36 cellular contexts compared by ENCODE assay signal in the genomic region with DNA sequence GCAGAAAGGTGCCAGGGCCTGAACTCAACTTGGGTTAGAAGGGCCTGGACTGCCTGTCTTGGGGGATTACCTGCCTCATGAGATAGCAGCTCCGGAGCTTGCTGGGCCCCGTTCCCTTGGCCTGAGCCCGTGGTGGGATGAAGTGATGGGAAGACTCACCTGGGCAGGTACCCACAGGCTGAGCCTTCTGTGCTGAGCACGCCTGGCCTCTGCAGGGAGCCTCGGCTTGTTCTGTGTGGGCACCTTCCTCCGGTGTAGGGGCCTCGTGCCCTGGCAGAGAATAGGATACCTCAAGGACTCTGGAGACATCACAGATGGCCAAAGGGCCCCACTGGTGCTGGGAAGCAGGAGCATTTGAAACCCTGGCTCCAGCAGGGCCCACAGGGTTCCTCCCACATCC. TPM values are rescaled to one million over a fixed set of nuclear protein-coding genes. Genes with fewer than 3 reads are reported as not detected.
"Had no signal": no experiment of that assay in that cellular context is flagged by ENCODE, and none has a peak within 500 bp of the region (broad histone marks: within the 10 kb centered on the region; RNA-seq: fewer than 3 reads in every experiment).

No MANE protein-coding gene starts in this region.

- H3K36me3 ChIP-seq: brain microvascular endothelial cell, breast epithelium had no signal

- H3K9me3 ChIP-seq: adrenal gland, body of pancreas, breast epithelium had no signal

- H3K9me3 Mint-ChIP-seq: activated B cell treated with CpG ODN at 0.5 μM for 24 hours; activated CD4-positive, alpha-beta memory T cell treated with anti-CD3 and anti-CD28 coated beads for 36 hours; activated CD4-positive, alpha-beta T cell treated with anti-CD3 and anti-CD28 coated beads, Interleukin-2, amount 10 ng/mL, durations not matched to agents 24 days and 14 days; activated CD8-positive, alpha-beta T cell treated with anti-CD3 and anti-CD28 coated beads for 36 hours; activated naive CD4-positive, alpha-beta T cell treated with anti-CD3 and anti-CD28 coated beads for 36 hours; activated naive CD4-positive, alpha-beta T cell treated with anti-CD3 and anti-CD28 coated beads, Interleukin-2, amount 50 U/mL, for 72 hours; activated naive CD8-positive, alpha-beta T cell treated with anti-CD3 and anti-CD28 coated beads for 36 hours; activated T-cell treated with anti-CD3 and anti-CD28 coated beads, Interleukin-2, amount 50 U/mL, for 4 hours; activated T-cell treated with anti-CD3 and anti-CD28 coated beads, Interleukin-2, amount 50 U/mL, for 72 hours; activated T-helper 1 cell treated with anti-CD3 and anti-CD28 coated beads, Interleukin-12 subunit alpha, Interleukin-12 subunit beta, Interleukin-2, Interleukin-4 antibody, amounts not matched to agents 30 ng/mL and 10 ng/mL and 1 ng/mL, durations not matched to agents 14 hours and 24 hours and 36 hours; activated T-helper 17 cell treated with anti-CD3 and anti-CD28 coated beads, Interleukin-2, amount 50 U/mL, for 72 hours; T-helper 1 cell treated with Interleukin-12 subunit alpha and Interleukin-12 subunit beta and Interleukin-4 antibody, amounts not matched to agents 30 μg/mL and 1 μg/mL, for 36 hours; T-helper 2 cell treated with Interferon-gamma antibody and Interleukin-4, amounts not matched to agents 5 μg/mL and 100 μg/mL, for 36 hours had no signal

- H3K27ac ChIP-seq: adrenal gland, body of pancreas, brain microvascular endothelial cell, breast epithelium, VCaP had no signal

- H3K27me3 ChIP-seq: body of pancreas had no signal

- H3K4me3 Mint-ChIP-seq: activated CD4-positive, alpha-beta memory T cell treated with anti-CD3 and anti-CD28 coated beads for 36 hours; activated CD4-positive, alpha-beta T cell treated with anti-CD3 and anti-CD28 coated beads, Interleukin-2, amount 10 ng/mL, durations not matched to agents 24 days and 14 days; activated CD8-positive, alpha-beta T cell treated with anti-CD3 and anti-CD28 coated beads for 36 hours; activated naive CD4-positive, alpha-beta T cell treated with anti-CD3 and anti-CD28 coated beads for 36 hours; activated naive CD8-positive, alpha-beta T cell treated with anti-CD3 and anti-CD28 coated beads for 36 hours; activated T-cell treated with anti-CD3 and anti-CD28 coated beads, Interleukin-2, amount 50 U/mL, for 4 hours; activated T-cell treated with anti-CD3 and anti-CD28 coated beads, Interleukin-2, amount 50 U/mL, for 72 hours; activated T-helper 1 cell treated with anti-CD3 and anti-CD28 coated beads, Interleukin-12 subunit alpha, Interleukin-12 subunit beta, Interleukin-2, Interleukin-4 antibody, amounts not matched to agents 30 ng/mL and 10 ng/mL and 1 ng/mL, durations not matched to agents 14 hours and 24 hours and 36 hours; activated T-helper 17 cell treated with anti-CD3 and anti-CD28 coated beads, Interleukin-2, amount 50 U/mL, for 72 hours; T-helper 1 cell treated with Interleukin-12 subunit alpha and Interleukin-12 subunit beta and Interleukin-4 antibody, amounts not matched to agents 30 μg/mL and 1 μg/mL, for 36 hours; T-helper 2 cell treated with Interferon-gamma antibody and Interleukin-4, amounts not matched to agents 5 μg/mL and 100 μg/mL, for 36 hours had no signal

- DNase-seq: activated B cell treated with CpG ODN at 0.5 μM for 24 hours; activated CD4-positive, alpha-beta memory T cell treated with anti-CD3 and anti-CD28 coated beads for 36 hours; activated CD4-positive, alpha-beta T cell treated with anti-CD3 and anti-CD28 coated beads for 4 hours; activated CD4-positive, alpha-beta T cell treated with anti-CD3 and anti-CD28 coated beads, Interleukin-2, amount 10 ng/mL, durations not matched to agents 24 days and 14 days; activated CD4-positive, alpha-beta T cell treated with anti-CD3 and anti-CD28 coated beads, Interleukin-2, amount 50 U/mL, for 1 hour; activated CD4-positive, alpha-beta T cell treated with anti-CD3 and anti-CD28 coated beads, Interleukin-2, amount 50 U/mL, for 4 hours; activated CD4-positive, CD25-positive, alpha-beta regulatory T cell treated with anti-CD3 and anti-CD28 coated beads, Interleukin-2, amount 50 U/mL, for 72 hours; activated CD8-positive, alpha-beta memory T cell treated with anti-CD3 and anti-CD28 coated beads, Interleukin-2, amount 50 U/mL, for 4 hours; activated CD8-positive, alpha-beta T cell treated with anti-CD3 and anti-CD28 coated beads for 36 hours; activated effector memory CD4-positive, alpha-beta T cell treated with anti-CD3 and anti-CD28 coated beads, Interleukin-2, amount 50 U/mL, for 16 hours; activated gamma-delta T cell treated with Interleukin-2 at 50 U/mL for 16 hours; activated naive CD4-positive, alpha-beta T cell; activated naive CD4-positive, alpha-beta T cell treated with anti-CD3 and anti-CD28 coated beads for 36 hours; activated naive CD4-positive, alpha-beta T cell treated with anti-CD3 and anti-CD28 coated beads, Interleukin-2, amount 50 U/mL, for 16 hours; activated naive CD8-positive, alpha-beta T cell treated with anti-CD3 and anti-CD28 coated beads for 36 hours; activated T-cell treated with anti-CD3 and anti-CD28 coated beads for 4 hours; activated T-cell treated with anti-CD3 and anti-CD28 coated beads, Interleukin-2, amount 50 U/mL, for 1 hour; activated T-cell treated with anti-CD3 and anti-CD28 coated beads, Interleukin-2, amount 50 U/mL, for 4 hours; activated T-cell treated with anti-CD3 and anti-CD28 coated beads, Interleukin-2, amount 50 U/mL, for 72 hours; amniotic stem cell; aorta; body of pancreas; brain microvascular endothelial cell; central memory CD4-positive, alpha-beta T cell; T-helper 1 cell; T-helper 2 cell; T-helper 9 cell had no signal

- H3K27me3 Mint-ChIP-seq: activated CD4-positive, alpha-beta memory T cell treated with anti-CD3 and anti-CD28 coated beads for 36 hours; activated T-helper 17 cell treated with anti-CD3 and anti-CD28 coated beads, Interleukin-2, amount 50 U/mL, for 72 hours had no signal

- H3K4me1 ChIP-seq: breast epithelium had no signal

- H3K36me3 Mint-ChIP-seq: activated CD4-positive, alpha-beta memory T cell treated with anti-CD3 and anti-CD28 coated beads for 36 hours; activated naive CD8-positive, alpha-beta T cell treated with anti-CD3 and anti-CD28 coated beads for 36 hours had no signal

- H3K27ac Mint-ChIP-seq: activated B cell treated with CpG ODN at 0.5 μM for 24 hours; activated CD4-positive, alpha-beta memory T cell treated with anti-CD3 and anti-CD28 coated beads for 36 hours; activated CD4-positive, alpha-beta T cell treated with anti-CD3 and anti-CD28 coated beads, Interleukin-2, amount 10 ng/mL, durations not matched to agents 24 days and 14 days; activated CD8-positive, alpha-beta T cell treated with anti-CD3 and anti-CD28 coated beads for 36 hours; activated naive CD4-positive, alpha-beta T cell treated with anti-CD3 and anti-CD28 coated beads for 36 hours; activated naive CD4-positive, alpha-beta T cell treated with anti-CD3 and anti-CD28 coated beads, Interleukin-2, amount 50 U/mL, for 72 hours; activated naive CD8-positive, alpha-beta T cell treated with anti-CD3 and anti-CD28 coated beads for 36 hours; activated T-cell treated with anti-CD3 and anti-CD28 coated beads, Interleukin-2, amount 50 U/mL, for 72 hours; activated T-helper 1 cell treated with anti-CD3 and anti-CD28 coated beads, Interleukin-12 subunit alpha, Interleukin-12 subunit beta, Interleukin-2, Interleukin-4 antibody, amounts not matched to agents 30 ng/mL and 10 ng/mL and 1 ng/mL, durations not matched to agents 14 hours and 24 hours and 36 hours; activated T-helper 17 cell treated with anti-CD3 and anti-CD28 coated beads, Interleukin-2, amount 50 U/mL, for 72 hours; T-helper 1 cell treated with Interleukin-12 subunit alpha and Interleukin-12 subunit beta and Interleukin-4 antibody, amounts not matched to agents 30 μg/mL and 1 μg/mL, for 36 hours; T-helper 2 cell treated with Interferon-gamma antibody and Interleukin-4, amounts not matched to agents 5 μg/mL and 100 μg/mL, for 36 hours had no signal

- H3K4me3 ChIP-seq: adrenal gland, body of pancreas, breast epithelium had no signal

- H3K4me1 Mint-ChIP-seq: activated B cell treated with CpG ODN at 0.5 μM for 24 hours; activated CD4-positive, alpha-beta T cell treated with anti-CD3 and anti-CD28 coated beads, Interleukin-2, amount 10 ng/mL, durations not matched to agents 24 days and 14 days had no signal

RNA-seq across cellular contexts. Expression of gene ZNF467, which starts 4.5 kb away (rescaled TPM):
- total RNA-seq: activated CD8-positive, alpha-beta memory T cell treated with anti-CD3 and anti-CD28 coated beads for 36 hours had no signal
